27 cellular contexts compared by ENCODE assay signal in genomic region chr22:32672542-32672941, GRCh38.
"Had no signal": no experiment of that assay in that cellular context is flagged by ENCODE, and none has a peak within 500 bp of the region (broad histone marks: within the 10 kb centered on the region; RNA-seq: fewer than 3 reads in every experiment).

No MANE protein-coding gene starts in this region.

- H3K27me3 ChIP-seq: hepatocyte, pancreas, right lobe of liver, testis, thyroid gland, transverse colon, upper lobe of left lung, vagina had no signal

- H3K9me3 ChIP-seq: heart right ventricle, lower lobe of right lung, pancreas, psoas muscle, right lobe of liver, testis, thyroid gland, transverse colon, upper lobe of left lung, vagina had no signal

- H3K4me3 Mint-ChIP-seq: mesothelial cell of epicardium; naive B cell; natural killer cell; stimulated activated naive B cell treated with anti-CD40 and anti-IgM and Interleukin-4, amounts not matched to agents 10 μg/mL and 1 μg/mL and 100 μg/mL, for 72 hours; stimulated activated naive CD8-positive, alpha-beta T cell treated with anti-CD3 and anti-CD28 coated beads, Interleukin-15, Interleukin-2, amounts not matched to agents 100 ng/mL and 50 ng/mL, for 24 hours had no signal

- H3K36me3 ChIP-seq: heart right ventricle, lower lobe of right lung, pancreas, right lobe of liver, thyroid gland, transverse colon, upper lobe of left lung, vagina had no signal

- H3K4me2 ChIP-seq: hepatocyte had no signal

- H2AFZ ChIP-seq: hepatocyte had no signal

- H3K27ac ChIP-seq: heart right ventricle, hepatocyte, lower lobe of right lung, pancreas, psoas muscle, right lobe of liver, skin epidermis, testis, thyroid gland, transverse colon, upper lobe of left lung, vagina had no signal

- DNase-seq: heart right ventricle; islet precursor cell; kidney glomerular epithelial cell; left cardiac atrium; lower lobe of right lung; mammary epithelial cell; mesendoderm; naive B cell; natural killer cell; pancreas; psoas muscle; right lobe of liver; stimulated activated CD4-positive, alpha-beta T cell treated with anti-CD3 and anti-CD28 coated beads, Interleukin-12 subunit alpha, Interleukin-12 subunit beta, amount 100 ng/mL, for 4 hours; stimulated activated CD4-positive, alpha-beta T cell treated with anti-CD3 and anti-CD28 coated beads, Interleukin-15, amount 100 ng/mL, for 24 hours; stimulated activated CD4-positive, alpha-beta T cell treated with anti-CD3 and anti-CD28 coated beads, Interleukin-2, amount 100 ng/mL, for 24 hours; stimulated activated CD4-positive, alpha-beta T cell treated with anti-CD3 and anti-CD28 coated beads, Interleukin-4, amount 100 ng/mL, for 1 hour; stimulated activated naive B cell treated with anti-CD40 and anti-IgM and Interleukin-4, amounts not matched to agents 10 μg/mL and 1 μg/mL and 100 μg/mL, for 72 hours; testis; thyroid gland; transverse colon had no signal

- H3K4me3 ChIP-seq: heart right ventricle, hepatocyte, lower lobe of right lung, pancreas, psoas muscle, right lobe of liver, skin epidermis, testis, thyroid gland, transverse colon, upper lobe of left lung, vagina had no signal

- H3K27ac Mint-ChIP-seq: mesothelial cell of epicardium; naive B cell; natural killer cell; stimulated activated naive B cell treated with anti-CD40 and anti-IgM and Interleukin-4, amounts not matched to agents 10 μg/mL and 1 μg/mL and 100 μg/mL, for 72 hours; stimulated activated naive CD8-positive, alpha-beta T cell treated with anti-CD3 and anti-CD28 coated beads, Interleukin-15, Interleukin-2, amounts not matched to agents 100 ng/mL and 50 ng/mL, for 24 hours had no signal

- ATAC-seq: heart right ventricle; left cardiac atrium; left lobe of liver; lower lobe of right lung; natural killer cell; pancreas; psoas muscle; right lobe of liver; stimulated activated naive B cell treated with anti-CD40 and anti-IgM and Interleukin-4, amounts not matched to agents 10 μg/mL and 1 μg/mL and 100 μg/mL, for 72 hours had no signal

- H3K9me3 Mint-ChIP-seq: mesothelial cell of epicardium; naive B cell; natural killer cell; stimulated activated naive B cell treated with anti-CD40 and anti-IgM and Interleukin-4, amounts not matched to agents 10 μg/mL and 1 μg/mL and 100 μg/mL, for 72 hours; stimulated activated naive CD8-positive, alpha-beta T cell treated with anti-CD3 and anti-CD28 coated beads, Interleukin-15, Interleukin-2, amounts not matched to agents 100 ng/mL and 50 ng/mL, for 24 hours had no signal

- H3K4me1 ChIP-seq: pancreas, psoas muscle, transverse colon had no signal

- H3K4me1 Mint-ChIP-seq: mesothelial cell of epicardium, naive B cell, natural killer cell had no signal

- H3K36me3 Mint-ChIP-seq: mesothelial cell of epicardium; naive B cell; natural killer cell; stimulated activated naive B cell treated with anti-CD40 and anti-IgM and Interleukin-4, amounts not matched to agents 10 μg/mL and 1 μg/mL and 100 μg/mL, for 72 hours had no signal
